ENCODE assay signal across 8 cellular contexts in the genomic region with DNA sequence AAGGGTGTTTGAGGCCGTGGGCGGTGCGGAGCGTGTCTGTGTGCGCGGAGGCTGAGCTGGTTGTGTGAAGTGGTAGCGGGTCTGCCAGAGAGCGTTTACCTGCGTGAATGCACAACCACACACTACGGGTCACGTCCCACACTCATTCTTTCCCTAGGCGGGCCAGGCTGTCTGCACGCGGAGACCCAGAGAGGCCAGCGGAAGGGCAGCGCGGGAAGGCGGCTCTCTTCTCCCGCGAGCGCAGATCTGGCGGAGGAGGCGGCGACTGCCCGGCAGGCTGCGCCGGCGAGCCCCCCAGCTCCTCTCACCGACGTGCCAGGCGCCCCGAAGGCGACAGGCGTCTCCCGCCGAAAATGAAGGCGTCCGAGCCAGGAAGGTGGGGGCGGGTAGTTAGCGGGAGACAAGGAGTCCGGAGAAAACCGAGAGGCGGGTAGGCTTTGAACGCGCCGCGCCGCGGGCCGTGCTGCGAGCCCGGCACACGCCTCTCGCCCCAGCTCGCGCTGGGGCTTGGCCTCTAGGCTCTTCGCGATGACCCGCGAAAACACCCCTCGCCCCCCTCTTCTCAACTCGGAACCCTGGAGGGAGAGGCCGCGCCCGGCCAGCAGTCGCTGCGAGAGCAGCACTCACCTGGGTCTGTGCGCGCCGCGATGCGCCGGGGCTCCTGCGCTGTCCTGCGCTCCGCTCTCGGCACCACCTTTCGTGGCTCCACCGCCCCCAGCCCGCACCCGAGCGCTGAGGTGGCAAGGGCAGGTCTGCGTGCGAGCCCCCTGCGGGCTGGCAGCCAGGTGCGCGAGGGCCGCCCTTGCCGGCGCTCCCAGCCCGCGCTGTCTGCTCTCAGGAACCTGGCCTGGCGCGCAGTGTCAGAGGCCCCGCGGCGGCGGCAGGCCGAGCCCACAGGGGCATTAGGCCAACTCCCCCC. TPM values are rescaled to one million over a fixed set of nuclear protein-coding genes. Genes with fewer than 3 reads are reported as not detected.
DNase-seq lines count a peak whose midpoint lies in the region; ATAC-seq, FAIRE-seq and TF ChIP-seq lines count a peak whose summit lies in the region.

No MANE protein-coding gene starts in this region.

- no peaks in the 10 kb centered on the region for H3K36me3 ChIP-seq in GM12878 (ENCODE audit: control insufficient read depth in 2 of 2, insufficient read depth in 2 of 2, low read length in 1 of 2)
- H3K36me3 ChIP-seq in tibial artery, result no peaks in the 10 kb centered on the region

- RAD21 ChIA-PET in GM12878 (lab: Charles Lee; ENCODE audit: unreplicated experiment), result no interaction called here

- H2AFZ ChIP-seq in GM12878 (ENCODE audit: control insufficient read depth, low read depth, low read length), result no peak overlapping the region

- H3K9me3 ChIP-seq in GM12878 (replicated peaks; ENCODE audit: control insufficient read depth, insufficient read depth, low read length), result no peaks in the 10 kb centered on the region
- H3K9me3 ChIP-seq in tibial artery, result no peaks in the 10 kb centered on the region

- TF ChIP-seq EP300 in GM12878 (IDR thresholded peaks at IDR 0.05; ENCODE audit: borderline replicate concordance in 1 of 2, control insufficient read depth in 1 of 2, low read depth in 2 of 2, low read length in 2 of 2), result no peak

- in situ Hi-C loops in GM12878 (cut with MboI), result no loop called here

- ATAC-seq in activated T-cell treated with anti-CD3 and anti-CD28 coated beads, Interleukin-2, amount 50 U/mL, for 72 hours (replicated peaks in 1 of 2), result no peak
- ATAC-seq in GM12878, result no peak
- ATAC-seq in HG02642 (IDR thresholded peaks at IDR 0.05; ENCODE audit: poor library complexity, unreplicated experiment), result no peak

- H3K4me1 Mint-ChIP-seq in activated T-cell treated with anti-CD3 and anti-CD28 coated beads, Interleukin-2, amount 50 U/mL, for 72 hours (ENCODE audit: low read depth), result peaks cover 29% of the 10 kb centered on the region

- peak overlapping the region; percentile 72 to 82 for H3K4me3 Mint-ChIP-seq in activated T-cell treated with anti-CD3 and anti-CD28 coated beads, Interleukin-2, amount 50 U/mL, for 72 hours

- H3K4me2 ChIP-seq in GM12878 (ENCODE audit: control insufficient read depth, insufficient read depth), result 0 out of 2 replicates have a peak overlapping the region, but pooled peaks have one; percentile 82

- H3K4me1 ChIP-seq in GM12878 (ENCODE audit: control insufficient read depth, insufficient read depth, low read length) (no peaks in the 10 kb centered on the region; the same call in 1 of the 2 replicates), tibial artery (peaks cover 0 to 56% (median 47%) of the 10 kb centered on the region in 4 donors)

- no peak overlapping the region for H3K4me3 ChIP-seq in GM12878
- peak overlapping the region; percentile 58 to 75 for H3K4me3 ChIP-seq in tibial artery

- CTCF ChIA-PET in GM12878 (lab: Yijun Ruan, JAX), result no interaction called here

- H3K27me3 Mint-ChIP-seq in activated T-cell treated with anti-CD3 and anti-CD28 coated beads, Interleukin-2, amount 50 U/mL, for 72 hours (ENCODE audit: low read depth), result peaks cover 70% of the 10 kb centered on the region

- TF ChIP-seq RAD21 in GM12878 (IDR thresholded peaks at IDR 0.05; ENCODE audit: insufficient read depth, low read depth, low read length), result no peak

- H3K27ac ChIP-seq in GM12878 (ENCODE audit: control insufficient read depth, insufficient read depth) (no peak overlapping the region), tibial artery (no peak overlapping the region)

- H3K27me3 ChIP-seq in GM12878 (replicated peaks in 1 of 2; ENCODE audit: control insufficient read depth in 2 of 2, insufficient read depth in 2 of 2, low read length in 1 of 2) (peaks cover 35 to 40% of the 10 kb centered on the region in 2 experiments), tibial artery (peaks cover 22 to 92% of the 10 kb centered on the region in 2 donors)

- no peak for TF ChIP-seq POLR2A in GM12878 (IDR thresholded peaks at IDR 0.05; ENCODE audit: low read depth, low read length)

- WGBS in GM12878 (ENCODE audit: insufficient coverage, insufficient replicate concordance, low lambda C conversion rate, missing lambda C conversion rate), result 36% methylated on average over 88 of the region's 99 CpGs

- no peaks in the 10 kb centered on the region; the same call in 1 of the 2 replicates for H4K20me1 ChIP-seq in GM12878 (ENCODE audit: control insufficient read depth, insufficient read depth)

- SMC1A ChIA-PET in GM12878 (lab: Charles Lee; ENCODE audit: uncharacterized antibody, unreplicated experiment), result no interaction called here

- peaks cover 2 to 4% of the 10 kb centered on the region in 2 donors for H3K36me3 Mint-ChIP-seq in activated T-cell treated with anti-CD3 and anti-CD28 coated beads, Interleukin-2, amount 50 U/mL, for 72 hours (ENCODE audit: insufficient read depth in 2 of 2)

- no peak overlapping the region for H3K9ac ChIP-seq in GM12878 (ENCODE audit: control insufficient read depth, insufficient read depth, low read length)

- no peak for FAIRE-seq in GM12878 (lab: Jason Lieb, UNC)

- no peaks in the 10 kb centered on the region for H3K79me2 ChIP-seq in GM12878 (ENCODE audit: control insufficient read depth, insufficient read depth, low read length)

- no peak for TF ChIP-seq CTCF in GM12878 (IDR thresholded peaks at IDR 0.05 in 2 of 3, conservative IDR thresholded peaks at IDR 0.05 in 1 of 3; ENCODE audit: control insufficient read depth in 2 of 3, extremely low read depth in 1 of 3, insufficient read depth in 1 of 3, low read depth in 3 of 3, low read length in 3 of 3)
- no peak for TF ChIP-seq CTCF in tibial artery (IDR thresholded peaks at IDR 0.05)

- DNase-seq in activated T-cell treated with anti-CD3 and anti-CD28 coated beads, Interleukin-2, amount 50 U/mL, for 72 hours, result no peak
- DNase-seq in activated T-cell treated with anti-CD3 and anti-CD28 coated beads, Interleukin-2, amount 50 U/mL, for 1 hour, result no peak
- DNase-seq in GM12878 (ENCODE audit: low read depth, low spot score), result no peak
- DNase-seq in lung microvascular endothelial cell (ENCODE audit: low read depth in 2 of 2), result peak; percentile 34 to 60
- DNase-seq in tibial artery, result no peak
- no peak for DNase-seq in NCI-H2107 (lab: John Stamatoyannopoulos, UW)
- DNase-seq in NK-92 treated with Interleukin-12 subunit alpha and Interleukin-12 subunit beta, amount 100 ng/mL, for 24 hours (lab: John Stamatoyannopoulos, UW), result no peak

- no peaks in the 10 kb centered on the region for H3K9me3 Mint-ChIP-seq in activated T-cell treated with anti-CD3 and anti-CD28 coated beads, Interleukin-2, amount 50 U/mL, for 72 hours

- intact Hi-C loops in GM12878 (cut with micrococcal nuclease; ENCODE audit: unreplicated experiment), result no loop called here
- intact Hi-C loops in tibial artery (cut with DNase I; ENCODE audit: low total_unique reads), result loop anchor here (10.0 kb wide), 1 partner anchor 1813 kb away; the partner anchor contains the start of gene USP10

- H3K27ac Mint-ChIP-seq in activated T-cell treated with anti-CD3 and anti-CD28 coated beads, Interleukin-2, amount 50 U/mL, for 72 hours, result no peak overlapping the region

- POLR2A ChIA-PET in GM12878 (lab: Charles Lee), result no interaction called here

- BruUV-seq in GM12878 (replicated peaks; lab: Mats Ljungman, UMichigan), result no TSS peak

RNA-seq across cellular contexts. Expression of gene FOXF1, which starts 2.0 kb away (rescaled TPM):
- not detected for total RNA-seq in activated T-cell treated with anti-CD3 and anti-CD28 coated beads, Interleukin-2, amount 50 U/mL, for 72 hours
- not detected in 2 replicates for total RNA-seq in GM12878 (2013; cell fraction: nucleolus; rRNA removed)
- total RNA-seq in GM12878 (2014; rRNA removed), result not detected in 2 replicates
- total RNA-seq in GM12878 (2014; rRNA removed; fragmentation: Illumina TruSeq; extraction: Trizol), result not detected in 2 replicates
- total RNA-seq in GM12878 (2021), result not detected in 2 replicates
- polyA plus RNA-seq in GM12878 (2011; ENCODE audit: low read depth), result not detected
- 0.01 TPM in 1 of 2 replicates, not detected in the other for polyA plus RNA-seq in GM12878 (2011; rRNA removed)
- 0.01 and 0.02 TPM in 2 replicates for polyA plus RNA-seq in GM12878 (2011; cell fraction: cytosol; rRNA removed)
- polyA plus RNA-seq in GM12878 (2011; cell fraction: nucleus; rRNA removed), result 0.06 and 0.10 TPM in 2 replicates
- polyA plus RNA-seq in GM12878 (2012), result not detected in 2 replicates
- not detected in 2 replicates for polyA plus RNA-seq in GM12878 (2014; fragmentation: Illumina TruSeq; extraction: Trizol)
- not detected for polyA plus RNA-seq in GM12878 (2014; fragmentation: Nextera tagmentation; extraction: Ambion mirVana)
- polyA plus RNA-seq in GM12878 (2014; rRNA removed), result not detected in 2 replicates
- polyA plus RNA-seq in GM12878 (2016; fragmentation: Nextera tagmentation; extraction: Ambion mirVana), result not detected
- polyA minus RNA-seq in GM12878 (2011; rRNA and poly(A)+ RNA removed), result not detected in 2 replicates
- polyA minus RNA-seq in GM12878 (2011; cell fraction: cytosol; rRNA and poly(A)+ RNA removed), result not detected in 2 replicates
- polyA minus RNA-seq in GM12878 (2011; cell fraction: nucleus; rRNA and poly(A)+ RNA removed), result 0.10 TPM in 1 of 2 replicates, not detected in the other
- total RNA-seq in lung microvascular endothelial cell, result 0.40 and 1.3 TPM in 2 replicates

RNA-seq across cellular contexts. Expression of gene MTHFSD, which starts 46.7 kb away (rescaled TPM):
- 10 to 100 TPM; 21.2 to 22.4 TPM for total RNA-seq in activated T-cell treated with anti-CD3 and anti-CD28 coated beads, Interleukin-2, amount 50 U/mL, for 72 hours
- total RNA-seq in GM12878 (2013; cell fraction: nucleolus; rRNA removed), result 83.6 and 90.5 TPM in 2 replicates
- total RNA-seq in GM12878 (2014; rRNA removed) (15.2 and 19.7 TPM in 2 replicates), GM12878 (2014; rRNA removed; fragmentation: Illumina TruSeq; extraction: Trizol) (13.5 and 14.5 TPM in 2 replicates), GM12878 (2021) (19.0 TPM in 2 replicates), lung microvascular endothelial cell (7.1 and 7.2 TPM in 2 replicates)
- polyA plus RNA-seq in GM12878 (2011; ENCODE audit: low read depth), result 5.2 TPM
- polyA plus RNA-seq in GM12878 (2011; rRNA removed) (21.7 and 24.5 TPM in 2 replicates), GM12878 (2014; fragmentation: Illumina TruSeq; extraction: Trizol) (15.0 and 15.7 TPM in 2 replicates), GM12878 (2014; fragmentation: Nextera tagmentation; extraction: Ambion mirVana) (1 to 10 TPM; 2.2 to 3.3 TPM), GM12878 (2014; rRNA removed) (17.7 and 17.8 TPM in 2 replicates), GM12878 (2016; fragmentation: Nextera tagmentation; extraction: Ambion mirVana) (10 to 100 TPM; 18.6 to 20.2 TPM)
- 16.6 and 19.3 TPM in 2 replicates for polyA plus RNA-seq in GM12878 (2011; cell fraction: cytosol; rRNA removed)
- 109 and 129 TPM in 2 replicates for polyA plus RNA-seq in GM12878 (2011; cell fraction: nucleus; rRNA removed)
- 13.2 and 16.9 TPM in 2 replicates for polyA plus RNA-seq in GM12878 (2012)
- 21.4 and 24.6 TPM in 2 replicates for polyA minus RNA-seq in GM12878 (2011; rRNA and poly(A)+ RNA removed)
- polyA minus RNA-seq in GM12878 (2011; cell fraction: cytosol; rRNA and poly(A)+ RNA removed), result 6.3 and 7.1 TPM in 2 replicates
- 48.8 and 64.1 TPM in 2 replicates for polyA minus RNA-seq in GM12878 (2011; cell fraction: nucleus; rRNA and poly(A)+ RNA removed)

RNA-seq across cellular contexts. Expression of gene FOXC2, which starts 58.3 kb away (rescaled TPM):
- total RNA-seq in activated T-cell treated with anti-CD3 and anti-CD28 coated beads, Interleukin-2, amount 50 U/mL, for 72 hours, result not detected
- total RNA-seq in GM12878 (2013; cell fraction: nucleolus; rRNA removed), result not detected in 2 replicates
- total RNA-seq in GM12878 (2014; rRNA removed), result not detected in 2 replicates
- total RNA-seq in GM12878 (2014; rRNA removed; fragmentation: Illumina TruSeq; extraction: Trizol), result not detected in 2 replicates
- not detected in 2 replicates for total RNA-seq in GM12878 (2021)
- polyA plus RNA-seq in GM12878 (2011; ENCODE audit: low read depth), result not detected
- not detected in 2 replicates for polyA plus RNA-seq in GM12878 (2011; rRNA removed)
- polyA plus RNA-seq in GM12878 (2011; cell fraction: cytosol; rRNA removed), result 0.01 TPM in 1 of 2 replicates, not detected in the other
- polyA plus RNA-seq in GM12878 (2011; cell fraction: nucleus; rRNA removed), result not detected in 2 replicates
- polyA plus RNA-seq in GM12878 (2012), result 0.04 TPM in 1 of 2 replicates, not detected in the other
- polyA plus RNA-seq in GM12878 (2014; fragmentation: Illumina TruSeq; extraction: Trizol), result not detected in 2 replicates
- polyA plus RNA-seq in GM12878 (2014; fragmentation: Nextera tagmentation; extraction: Ambion mirVana), result not detected
- 0.03 TPM in 1 of 2 replicates, not detected in the other for polyA plus RNA-seq in GM12878 (2014; rRNA removed)
- not detected for polyA plus RNA-seq in GM12878 (2016; fragmentation: Nextera tagmentation; extraction: Ambion mirVana)
- polyA minus RNA-seq in GM12878 (2011; rRNA and poly(A)+ RNA removed), result not detected in 2 replicates
- polyA minus RNA-seq in GM12878 (2011; cell fraction: cytosol; rRNA and poly(A)+ RNA removed), result not detected in 2 replicates
- not detected in 2 replicates for polyA minus RNA-seq in GM12878 (2011; cell fraction: nucleus; rRNA and poly(A)+ RNA removed)
- 1.5 and 1.8 TPM in 2 replicates for total RNA-seq in lung microvascular endothelial cell

Comparison
In these comparisons a context has a peak if more than half of its experiments do, and no peak if none do; other contexts are left out.
1. DNase-seq: peak in lung microvascular endothelial cell (2 of 2); none in activated T-cell treated with anti-CD3 and anti-CD28 coated beads, Interleukin-2, amount 50 U/mL, for 72 hours (0 of 2), activated T-cell treated with anti-CD3 and anti-CD28 coated beads, Interleukin-2, amount 50 U/mL, for 1 hour (single experiment), GM12878 (single experiment), tibial artery (0 of 2), NCI-H2107 (single experiment) and NK-92 treated with Interleukin-12 subunit alpha and Interleukin-12 subunit beta, amount 100 ng/mL, for 24 hours (single experiment).